Comparison of ENCODE assay signal across 10 cellular contexts in the genomic region with DNA sequence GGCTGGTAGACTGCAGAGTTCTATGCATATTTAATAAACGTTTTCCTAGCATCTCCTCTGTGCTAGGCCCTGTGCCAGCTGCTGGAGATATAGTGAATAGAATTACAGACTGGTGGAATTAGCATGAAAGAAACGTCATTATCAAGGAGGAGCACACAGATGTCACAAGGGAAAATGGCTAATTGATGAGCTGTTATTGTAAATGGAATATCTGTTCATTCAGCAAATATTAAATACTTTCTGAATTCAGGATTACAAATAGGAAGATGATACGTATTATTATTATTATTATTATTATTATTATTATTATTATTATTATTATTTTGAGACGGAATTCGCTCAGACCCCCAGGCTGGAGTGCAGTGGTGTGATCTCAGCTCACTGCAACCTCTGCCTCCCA. TPM values are rescaled to one million over a fixed set of nuclear protein-coding genes. Genes with fewer than 3 reads are reported as not detected.
A peak's percentile ranks its signal among the peaks of the same experiment; 100 is the strongest.
DNase-seq lines count a peak whose midpoint lies in the region; ATAC-seq, FAIRE-seq and TF ChIP-seq lines count a peak whose summit lies in the region.
"Had no signal": no experiment of that assay in that cellular context is flagged by ENCODE, and none has a peak within 500 bp of the region (broad histone marks: within the 10 kb centered on the region; RNA-seq: fewer than 3 reads in every experiment).

No MANE protein-coding gene starts in this region.

- no peaks in the 10 kb centered on the region for H3K27me3 Mint-ChIP-seq in activated T-cell treated with anti-CD3 and anti-CD28 coated beads, Interleukin-2, amount 50 U/mL, for 72 hours (ENCODE audit: low read depth)
- no peaks in the 10 kb centered on the region for H3K27me3 Mint-ChIP-seq in activated naive CD8-positive, alpha-beta T cell treated with anti-CD3 and anti-CD28 coated beads, Interleukin-2, amount 10 ng/mL, durations not matched to agents 7 days and 5 days

- H3K36me3 ChIP-seq in left lung (peaks cover 0 to 38% of the 10 kb centered on the region in 2 donors), tibial artery (peaks cover 8 to 31% (median 24%) of the 10 kb centered on the region in 3 donors)

- H3K4me3 ChIP-seq in left lung (peak overlapping the region; percentile 76 to 94), tibial artery (peak overlapping the region; percentile 73 to 76)

- TF ChIP-seq CTCF in left lung (IDR thresholded peaks at IDR 0.05) (no peak), tibial artery (IDR thresholded peaks at IDR 0.05) (no peak), GM20000 (IDR thresholded peaks at IDR 0.05; ENCODE audit: extremely low read depth, missing control alignments) (no peak)

- peaks cover 27% of the 10 kb centered on the region for H3K4me1 Mint-ChIP-seq in activated T-cell treated with anti-CD3 and anti-CD28 coated beads, Interleukin-2, amount 50 U/mL, for 72 hours (ENCODE audit: low read depth)
- peaks cover 21% of the 10 kb centered on the region for H3K4me1 Mint-ChIP-seq in activated naive CD8-positive, alpha-beta T cell treated with anti-CD3 and anti-CD28 coated beads, Interleukin-2, amount 10 ng/mL, durations not matched to agents 7 days and 5 days

- no peak for FAIRE-seq in GM19239 (lab: Jason Lieb, UNC)
- FAIRE-seq: urothelium cell line had no signal

- POLR2A ChIA-PET in activated naive CD8-positive, alpha-beta T cell treated with anti-CD3 and anti-CD28 coated beads, Interleukin-2, amount 10 ng/mL, durations not matched to agents 7 days and 5 days (lab: Charles Lee): interaction anchor here (0.9 to 1.0 kb wide), 2 partner anchors 18 to 48 kb away, joined by 3 read pairs; no protein-coding TSS in a partner anchor

- intact Hi-C loops in left lung (cut with DNase I) (no loop called here), tibial artery (cut with DNase I; ENCODE audit: low total_unique reads) (no loop called here)

- no peak overlapping the region for H3K27ac ChIP-seq in left lung
- peak overlapping the region in 1 of 2 donors; percentile 80 for H3K27ac ChIP-seq in tibial artery

- H3K4me3 Mint-ChIP-seq in activated T-cell treated with anti-CD3 and anti-CD28 coated beads, Interleukin-2, amount 50 U/mL, for 72 hours: peak overlapping the region; percentile 85
- H3K4me3 Mint-ChIP-seq in activated naive CD8-positive, alpha-beta T cell treated with anti-CD3 and anti-CD28 coated beads, Interleukin-2, amount 10 ng/mL, durations not matched to agents 7 days and 5 days: peak overlapping the region; percentile 82

- DNase-seq in activated T-cell treated with anti-CD3 and anti-CD28 coated beads, Interleukin-2, amount 50 U/mL, for 72 hours: no peak
- DNase-seq in activated T-cell treated with anti-CD3 and anti-CD28 coated beads, Interleukin-2, amount 50 U/mL, for 48 hours: no peak
- no peak for DNase-seq in activated naive CD8-positive, alpha-beta T cell treated with anti-CD3 and anti-CD28 coated beads, Interleukin-2, amount 10 ng/mL, durations not matched to agents 7 days and 5 days
- DNase-seq in left lung (no peak), tibial artery (no peak), GM20000 (ENCODE audit: low spot score) (no peak), DMS79 (lab: John Stamatoyannopoulos, UW) (no peak), GM19239 (ENCODE audit: insufficient read length, low spot score) (no peak)
- DNase-seq: activated CD4-positive, CD25-positive, alpha-beta regulatory T cell had no signal

- H3K4me1 ChIP-seq in left lung (peaks cover 6 to 32% of the 10 kb centered on the region in 2 donors), tibial artery (peaks cover 0 to 29% (median 23%) of the 10 kb centered on the region in 4 donors)

- no peaks in the 10 kb centered on the region for H3K9me3 Mint-ChIP-seq in activated T-cell treated with anti-CD3 and anti-CD28 coated beads, Interleukin-2, amount 50 U/mL, for 72 hours
- H3K9me3 Mint-ChIP-seq in activated naive CD8-positive, alpha-beta T cell treated with anti-CD3 and anti-CD28 coated beads, Interleukin-2, amount 10 ng/mL, durations not matched to agents 7 days and 5 days: no peaks in the 10 kb centered on the region

- H3K36me3 Mint-ChIP-seq in activated T-cell treated with anti-CD3 and anti-CD28 coated beads, Interleukin-2, amount 50 U/mL, for 72 hours (ENCODE audit: insufficient read depth in 2 of 2): peaks cover 0 to 3% of the 10 kb centered on the region in 2 donors
- peaks cover 4% of the 10 kb centered on the region for H3K36me3 Mint-ChIP-seq in activated naive CD8-positive, alpha-beta T cell treated with anti-CD3 and anti-CD28 coated beads, Interleukin-2, amount 10 ng/mL, durations not matched to agents 7 days and 5 days

- no peak for ATAC-seq in activated T-cell treated with anti-CD3 and anti-CD28 coated beads, Interleukin-2, amount 50 U/mL, for 72 hours (replicated peaks in 1 of 2)
- no peak for ATAC-seq in activated naive CD8-positive, alpha-beta T cell treated with anti-CD3 and anti-CD28 coated beads, Interleukin-2, amount 10 ng/mL, durations not matched to agents 7 days and 5 days (ENCODE audit: low read depth)
- ATAC-seq in left lung: no peak

- H3K9me3 ChIP-seq in left lung (no peaks in the 10 kb centered on the region), tibial artery (no peaks in the 10 kb centered on the region)

- H3K27ac Mint-ChIP-seq in activated T-cell treated with anti-CD3 and anti-CD28 coated beads, Interleukin-2, amount 50 U/mL, for 72 hours: peak overlapping the region; percentile 94
- peak overlapping the region; percentile 90 for H3K27ac Mint-ChIP-seq in activated naive CD8-positive, alpha-beta T cell treated with anti-CD3 and anti-CD28 coated beads, Interleukin-2, amount 10 ng/mL, durations not matched to agents 7 days and 5 days

- no peaks in the 10 kb centered on the region for H3K27me3 ChIP-seq in left lung
- H3K27me3 ChIP-seq in tibial artery: no peaks in the 10 kb centered on the region

RNA-seq across cellular contexts. Expression of gene AAR2, which starts 1.2 kb away (rescaled TPM):
- 10 to 100 TPM; 19.1 to 25.3 TPM for total RNA-seq in activated T-cell treated with anti-CD3 and anti-CD28 coated beads, Interleukin-2, amount 50 U/mL, for 72 hours
- total RNA-seq in activated naive CD8-positive, alpha-beta T cell treated with anti-CD3 and anti-CD28 coated beads, Interleukin-2, amount 10 ng/mL, durations not matched to agents 7 days and 5 days: 10 to 100 TPM; 22.3 to 22.5 TPM
- total RNA-seq in left lung: 10 to 100 TPM; 23.1 to 23.4 TPM
